28 cellular contexts compared by ENCODE assay signal in the genomic region with DNA sequence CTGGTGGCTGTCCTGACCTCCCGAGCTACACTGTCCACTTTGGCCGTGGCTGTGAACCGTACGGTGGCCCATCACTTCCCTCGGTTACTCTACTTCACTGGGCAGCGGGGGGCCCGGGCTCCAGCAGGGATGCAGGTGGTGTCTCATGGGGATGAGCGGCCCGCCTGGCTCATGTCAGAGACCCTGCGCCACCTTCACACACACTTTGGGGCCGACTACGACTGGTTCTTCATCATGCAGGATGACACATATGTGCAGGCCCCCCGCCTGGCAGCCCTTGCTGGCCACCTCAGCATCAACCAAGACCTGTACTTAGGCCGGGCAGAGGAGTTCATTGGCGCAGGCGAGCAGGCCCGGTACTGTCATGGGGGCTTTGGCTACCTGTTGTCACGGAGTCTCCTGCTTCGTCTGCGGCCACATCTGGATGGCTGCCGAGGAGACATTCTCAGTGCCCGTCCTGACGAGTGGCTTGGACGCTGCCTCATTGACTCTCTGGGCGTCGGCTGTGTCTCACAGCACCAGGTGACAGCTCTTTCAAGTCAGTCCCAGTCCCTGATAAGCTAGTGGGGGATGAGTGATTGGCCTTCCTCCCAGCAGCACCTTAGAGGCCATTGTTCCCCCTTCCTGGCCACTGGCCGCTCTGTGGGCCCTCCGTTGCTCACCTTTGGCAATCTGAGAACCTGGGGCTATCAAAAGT. TPM values are rescaled to one million over a fixed set of nuclear protein-coding genes. Genes with fewer than 3 reads are reported as not detected.
DNase-seq lines count a peak whose midpoint lies in the region; ATAC-seq, FAIRE-seq and TF ChIP-seq lines count a peak whose summit lies in the region.
"Had no signal": no experiment of that assay in that cellular context is flagged by ENCODE, and none has a peak within 500 bp of the region (broad histone marks: within the 10 kb centered on the region; RNA-seq: fewer than 3 reads in every experiment).

No MANE protein-coding gene starts in this region.

- peaks cover 22% of the 10 kb centered on the region for H3K36me3 ChIP-seq in CD4-positive, CD25-positive, alpha-beta regulatory T cell (ENCODE audit: control insufficient read depth, insufficient read depth, low read length)
- peaks cover 7 to 10% of the 10 kb centered on the region in 2 donors for H3K36me3 ChIP-seq in kidney (ENCODE audit: control insufficient read depth in 1 of 2, insufficient read depth in 2 of 2, low read length in 2 of 2)

- CTCF ChIA-PET in activated CD4-positive, alpha-beta T cell treated with anti-CD3 and anti-CD28 coated beads for 36 hours (lab: Charles Lee): interaction anchor here (1.3 to 3.8 kb wide), 2 partner anchors 8 to 11 kb away, joined by 6 to 41 read pairs; no protein-coding TSS in a partner anchor

- H3K9me3 ChIP-seq in CD4-positive, CD25-positive, alpha-beta regulatory T cell (ENCODE audit: control insufficient read depth in 2 of 2, low read length in 2 of 2): no peaks in the 10 kb centered on the region
- H3K9me3 ChIP-seq in kidney (ENCODE audit: control insufficient read depth in 1 of 2, low read length in 2 of 2): no peaks in the 10 kb centered on the region
- H3K9me3 ChIP-seq: ascending aorta, tibial artery had no signal

- peaks cover 32% of the 10 kb centered on the region for H3K36me3 Mint-ChIP-seq in activated CD4-positive, alpha-beta T cell treated with anti-CD3 and anti-CD28 coated beads for 36 hours (ENCODE audit: low read depth)
- H3K36me3 Mint-ChIP-seq in CD4-positive, CD25-positive, alpha-beta regulatory T cell: no peaks in the 10 kb centered on the region
- peaks cover 67% of the 10 kb centered on the region for H3K36me3 Mint-ChIP-seq in activated T-helper 17 cell treated with anti-CD3 and anti-CD28 coated beads, Interleukin-2, amount 50 U/mL, for 72 hours (ENCODE audit: low read depth)
- H3K36me3 Mint-ChIP-seq: IgD-negative memory B cell had no signal

- peak overlapping the region; percentile 21 for H3K4me3 Mint-ChIP-seq in activated CD4-positive, alpha-beta T cell treated with anti-CD3 and anti-CD28 coated beads for 36 hours
- peak overlapping the region in 3 of 4 donors; percentile 61 to 100 (median 99) for H3K4me3 Mint-ChIP-seq in CD4-positive, CD25-positive, alpha-beta regulatory T cell
- peak overlapping the region; percentile 98 for H3K4me3 Mint-ChIP-seq in activated T-helper 17 cell treated with anti-CD3 and anti-CD28 coated beads, Interleukin-2, amount 50 U/mL, for 72 hours

- H3K9ac ChIP-seq in kidney (ENCODE audit: low read length in 2 of 2): no peak overlapping the region

- H3K9me3 Mint-ChIP-seq in activated CD4-positive, alpha-beta T cell treated with anti-CD3 and anti-CD28 coated beads for 36 hours (ENCODE audit: low read depth): no peaks in the 10 kb centered on the region
- no peaks in the 10 kb centered on the region for H3K9me3 Mint-ChIP-seq in CD4-positive, CD25-positive, alpha-beta regulatory T cell
- H3K9me3 Mint-ChIP-seq in activated T-helper 17 cell treated with anti-CD3 and anti-CD28 coated beads, Interleukin-2, amount 50 U/mL, for 72 hours: no peaks in the 10 kb centered on the region
- H3K9me3 Mint-ChIP-seq: GM23338, IgD-negative memory B cell had no signal

- POLR2A ChIA-PET in activated CD4-positive, alpha-beta T cell treated with anti-CD3 and anti-CD28 coated beads for 36 hours (lab: Charles Lee): interaction anchor here (1.5 kb wide), 1 partner anchor 8 kb away, joined by 4 read pairs; no protein-coding TSS in a partner anchor

- no peak for TF ChIP-seq CTCF in kidney (IDR thresholded peaks at IDR 0.05; ENCODE audit: borderline replicate concordance, extremely low read depth, insufficient read depth)

- H3K4me1 Mint-ChIP-seq in activated CD4-positive, alpha-beta T cell treated with anti-CD3 and anti-CD28 coated beads for 36 hours: peaks cover 27% of the 10 kb centered on the region
- peaks cover 5 to 39% (median 19%) of the 10 kb centered on the region in 4 donors for H3K4me1 Mint-ChIP-seq in CD4-positive, CD25-positive, alpha-beta regulatory T cell
- H3K4me1 Mint-ChIP-seq in activated T-helper 17 cell treated with anti-CD3 and anti-CD28 coated beads, Interleukin-2, amount 50 U/mL, for 72 hours: peaks cover 8% of the 10 kb centered on the region

- H3K4me1 ChIP-seq in CD4-positive, CD25-positive, alpha-beta regulatory T cell (ENCODE audit: control insufficient read depth, insufficient read depth, low read length, poor library complexity, severe bottlenecking): peaks cover 21% of the 10 kb centered on the region
- peaks cover 12 to 15% of the 10 kb centered on the region in 2 donors for H3K4me1 ChIP-seq in kidney (ENCODE audit: control insufficient read depth in 1 of 2, insufficient read depth in 1 of 2, low read depth in 1 of 2, low read length in 2 of 2)

- FAIRE-seq in kidney (lab: Jason Lieb, UNC): no peak

- H3K27me3 Mint-ChIP-seq in activated CD4-positive, alpha-beta T cell treated with anti-CD3 and anti-CD28 coated beads for 36 hours: no peaks in the 10 kb centered on the region
- H3K27me3 Mint-ChIP-seq in CD4-positive, CD25-positive, alpha-beta regulatory T cell: no peaks in the 10 kb centered on the region
- no peaks in the 10 kb centered on the region for H3K27me3 Mint-ChIP-seq in activated T-helper 17 cell treated with anti-CD3 and anti-CD28 coated beads, Interleukin-2, amount 50 U/mL, for 72 hours
- H3K27me3 Mint-ChIP-seq: IgD-negative memory B cell had no signal

- no peak for DNase-seq in activated CD4-positive, alpha-beta T cell treated with anti-CD3 and anti-CD28 coated beads for 36 hours
- no peak for DNase-seq in activated CD4-positive, alpha-beta T cell treated with anti-CD3 and anti-CD28 coated beads for 4 hours
- DNase-seq in CD4-positive, CD25-positive, alpha-beta regulatory T cell: no peak
- peak; percentile 70 for DNase-seq in kidney
- no peak for DNase-seq in NCI-H146 (lab: John Stamatoyannopoulos, UW)
- DNase-seq in cerebellar nuclear complex (lab: John Stamatoyannopoulos, UW): no peak
- DNase-seq: activated CD4-positive, alpha-beta T cell treated with anti-CD3 and anti-CD28 coated beads, Interleukin-2, amount 50 U/mL, for 48 hours; activated naive CD4-positive, alpha-beta T cell treated with anti-CD3 and anti-CD28 coated beads, Interleukin-2, amount 50 U/mL, for 16 hours; caudate nucleus; dorsolateral prefrontal cortex; hippocampal formation; mesenchymal stem cell; NCI-H1092; NCI-H187; NCI-H524 treated with DMSO at 0.1 percent for 48 hours; NK-92 treated with Interleukin-12 subunit alpha and Interleukin-12 subunit beta, amount 100 ng/mL, for 24 hours; PC-3; SHP77; stimulated activated CD8-positive, alpha-beta memory T cell treated with anti-CD3 and anti-CD28 coated beads, Interleukin-4, amount 100 ng/mL, for 48 hours; T1000; tibial artery had no signal

- no peak for ATAC-seq in activated CD4-positive, alpha-beta T cell treated with anti-CD3 and anti-CD28 coated beads for 36 hours
- no peak for ATAC-seq in CD4-positive, CD25-positive, alpha-beta regulatory T cell (ENCODE audit: low read depth in 2 of 2)
- no peak for ATAC-seq in activated T-helper 17 cell treated with anti-CD3 and anti-CD28 coated beads, Interleukin-2, amount 50 U/mL, for 72 hours (replicated peaks)
- ATAC-seq in HG03460 (IDR thresholded peaks at IDR 0.05; ENCODE audit: unreplicated experiment): no peak
- ATAC-seq: GM23338, PC-3 had no signal

- H3K27me3 ChIP-seq in CD4-positive, CD25-positive, alpha-beta regulatory T cell (ENCODE audit: control insufficient read depth, insufficient read depth, low read length): no peaks in the 10 kb centered on the region
- H3K27me3 ChIP-seq: ascending aorta, dorsolateral prefrontal cortex, tibial artery had no signal

- intact Hi-C loops in activated CD4-positive, alpha-beta T cell treated with anti-CD3 and anti-CD28 coated beads for 36 hours (cut with DNase I, micrococcal nuclease): no loop called here
- intact Hi-C loops in kidney (cut with DNase I): no loop called here

- no peak overlapping the region for H3K4me3 ChIP-seq in CD4-positive, CD25-positive, alpha-beta regulatory T cell (ENCODE audit: low read depth, low read length)
- H3K4me3 ChIP-seq in kidney (ENCODE audit: low read length in 2 of 2): no peak overlapping the region
- H3K4me3 ChIP-seq: ascending aorta, GM23338, skin epidermis, tibial artery had no signal

- H3K27ac Mint-ChIP-seq in activated CD4-positive, alpha-beta T cell treated with anti-CD3 and anti-CD28 coated beads for 36 hours: no peak overlapping the region
- no peak overlapping the region for H3K27ac Mint-ChIP-seq in CD4-positive, CD25-positive, alpha-beta regulatory T cell
- no peak overlapping the region for H3K27ac Mint-ChIP-seq in activated T-helper 17 cell treated with anti-CD3 and anti-CD28 coated beads, Interleukin-2, amount 50 U/mL, for 72 hours
- H3K27ac Mint-ChIP-seq: GM23338 had no signal

- H3K27ac ChIP-seq in CD4-positive, CD25-positive, alpha-beta regulatory T cell (ENCODE audit: insufficient read depth, low read length, poor library complexity, severe bottlenecking): no peak overlapping the region
- H3K27ac ChIP-seq in kidney (ENCODE audit: low read depth in 2 of 2, low read length in 2 of 2): no peak overlapping the region
- H3K27ac ChIP-seq: ascending aorta, dorsolateral prefrontal cortex, skin epidermis, tibial artery had no signal

RNA-seq across cellular contexts. Expression of gene CHPF2, which starts 3.0 kb away (rescaled TPM):
- 10 to 100 TPM; 20.7 to 27.3 TPM for total RNA-seq in activated CD4-positive, alpha-beta T cell treated with anti-CD3 and anti-CD28 coated beads for 36 hours
- total RNA-seq in CD4-positive, CD25-positive, alpha-beta regulatory T cell: 38.8 TPM
- 10 to 100 TPM; 18.8 to 24.8 (median 23.0) TPM for polyA plus RNA-seq in CD4-positive, CD25-positive, alpha-beta regulatory T cell
- 10 to 100 TPM; 31.3 to 36.3 TPM for total RNA-seq in activated T-helper 17 cell treated with anti-CD3 and anti-CD28 coated beads, Interleukin-2, amount 50 U/mL, for 72 hours
- 45.2 TPM for total RNA-seq in kidney
- 15.6 TPM for polyA plus RNA-seq in kidney (ENCODE audit: insufficient read depth, low read depth, low replicate concordance)

RNA-seq across cellular contexts. Expression of gene ABCF2, which starts 8.2 kb away (rescaled TPM):
- total RNA-seq in activated CD4-positive, alpha-beta T cell treated with anti-CD3 and anti-CD28 coated beads for 36 hours: 10 to 100 TPM; 48.4 to 49.0 TPM
- total RNA-seq in CD4-positive, CD25-positive, alpha-beta regulatory T cell: 16.3 TPM
- 10 to 100 TPM; 25.9 to 31.4 (median 29.7) TPM for polyA plus RNA-seq in CD4-positive, CD25-positive, alpha-beta regulatory T cell
- 10 to 100 TPM; 26.9 to 55.2 TPM for total RNA-seq in activated T-helper 17 cell treated with anti-CD3 and anti-CD28 coated beads, Interleukin-2, amount 50 U/mL, for 72 hours
- 30.8 TPM for total RNA-seq in kidney
- 22.5 TPM for polyA plus RNA-seq in kidney (ENCODE audit: insufficient read depth, low read depth, low replicate concordance)

RNA-seq across cellular contexts. Expression of gene SMARCD3, which starts 13.3 kb away (rescaled TPM):
- 1 to 10 TPM; 4.1 to 4.8 TPM for total RNA-seq in activated CD4-positive, alpha-beta T cell treated with anti-CD3 and anti-CD28 coated beads for 36 hours
- total RNA-seq in CD4-positive, CD25-positive, alpha-beta regulatory T cell: 4.7 TPM
- polyA plus RNA-seq in CD4-positive, CD25-positive, alpha-beta regulatory T cell: 1 to 10 TPM; 1.5 to 4.4 (median 2.1) TPM
- 10 to 100 TPM in 1 of 2 donors, 1 to 10 TPM in 1; 1.3 to 11.8 TPM for total RNA-seq in activated T-helper 17 cell treated with anti-CD3 and anti-CD28 coated beads, Interleukin-2, amount 50 U/mL, for 72 hours
- total RNA-seq in kidney: 52.5 TPM
- polyA plus RNA-seq in kidney (ENCODE audit: insufficient read depth, low read depth, low replicate concordance): 46.4 TPM

RNA-seq across cellular contexts. Expression of gene H2BK1, which starts 25.0 kb away (rescaled TPM):
- not detected for total RNA-seq in activated CD4-positive, alpha-beta T cell treated with anti-CD3 and anti-CD28 coated beads for 36 hours
- 3.8 TPM for total RNA-seq in CD4-positive, CD25-positive, alpha-beta regulatory T cell
- not detected for polyA plus RNA-seq in CD4-positive, CD25-positive, alpha-beta regulatory T cell
- total RNA-seq in activated T-helper 17 cell treated with anti-CD3 and anti-CD28 coated beads, Interleukin-2, amount 50 U/mL, for 72 hours: 1 to 10 TPM in 1 of 2 donors, not detected in 1; 1.2 TPM
- total RNA-seq in kidney: not detected
- not detected for polyA plus RNA-seq in kidney (ENCODE audit: insufficient read depth, low read depth, low replicate concordance)
- total RNA-seq: A172, ascending aorta, GM23338, PC-3 had no signal
- polyA plus RNA-seq: GM23338, IgD-negative memory B cell had no signal

RNA-seq across cellular contexts. Expression of gene ASB10, which starts 48.2 kb away (rescaled TPM):
- not detected for total RNA-seq in activated CD4-positive, alpha-beta T cell treated with anti-CD3 and anti-CD28 coated beads for 36 hours
- total RNA-seq in CD4-positive, CD25-positive, alpha-beta regulatory T cell: not detected
- not detected for polyA plus RNA-seq in CD4-positive, CD25-positive, alpha-beta regulatory T cell
- total RNA-seq in activated T-helper 17 cell treated with anti-CD3 and anti-CD28 coated beads, Interleukin-2, amount 50 U/mL, for 72 hours: not detected
- not detected for total RNA-seq in kidney
- 0.22 TPM for polyA plus RNA-seq in kidney (ENCODE audit: insufficient read depth, low read depth, low replicate concordance)
- total RNA-seq: A172, ascending aorta, GM23338, PC-3 had no signal
- polyA plus RNA-seq: GM23338, IgD-negative memory B cell had no signal

Comparison
In these comparisons a context has a peak if more than half of its experiments do, and no peak if none do; other contexts are left out.
1. H3K4me3 Mint-ChIP-seq: peak in every context shown above with its lines; median percentile 99 in CD4-positive, CD25-positive, alpha-beta regulatory T cell; 98 in activated T-helper 17 cell treated with anti-CD3 and anti-CD28 coated beads, Interleukin-2, amount 50 U/mL, for 72 hours; 21 in activated CD4-positive, alpha-beta T cell treated with anti-CD3 and anti-CD28 coated beads for 36 hours.